1 cellular context compared by ENCODE assay signal in the genomic region with DNA sequence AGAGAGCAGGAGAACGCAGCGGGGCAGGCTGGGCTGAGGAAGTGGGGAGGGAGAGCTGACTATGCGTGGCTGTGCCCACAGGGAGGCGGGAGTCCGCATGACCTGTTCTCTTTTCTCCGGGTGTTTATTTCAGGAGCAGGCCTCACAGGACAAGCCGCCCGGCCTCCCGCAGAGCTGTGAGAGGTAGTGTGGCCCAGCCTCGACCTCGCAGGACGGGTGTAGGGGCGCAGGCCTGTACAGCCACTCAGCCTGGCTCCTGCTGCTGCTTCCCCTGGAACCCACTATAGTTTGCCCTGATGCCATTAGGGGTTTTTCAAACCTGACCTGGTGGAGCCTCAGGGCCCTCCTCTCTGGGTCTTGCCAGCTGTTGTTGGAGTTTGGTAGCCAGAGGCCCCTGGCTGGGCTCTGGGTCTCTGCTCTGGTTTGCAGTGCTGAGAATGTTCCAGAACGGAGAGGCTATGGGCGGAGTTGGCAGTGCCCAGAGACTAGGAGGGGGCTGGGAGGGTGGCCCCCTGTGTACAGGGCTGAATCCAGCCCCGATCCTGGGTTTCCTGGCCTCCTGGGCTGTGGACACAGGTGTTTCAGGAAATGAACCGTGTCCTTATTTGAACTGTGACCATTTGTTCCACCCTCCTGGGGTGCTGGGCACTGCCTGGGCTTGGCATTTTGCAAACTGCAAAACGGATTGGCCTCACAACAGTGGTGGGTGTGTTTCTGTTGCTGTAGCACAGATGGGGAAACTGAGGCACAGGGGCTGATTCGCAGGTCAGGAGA.
TF ChIP-seq lines count a peak whose summit lies in the region.

No MANE protein-coding gene starts in this region.

TF ChIP-seq in HepG2, 621 proteins besides CTCF, POLR2A, EP300 and RAD21:
- TF ChIP-seq, protein P1, sequence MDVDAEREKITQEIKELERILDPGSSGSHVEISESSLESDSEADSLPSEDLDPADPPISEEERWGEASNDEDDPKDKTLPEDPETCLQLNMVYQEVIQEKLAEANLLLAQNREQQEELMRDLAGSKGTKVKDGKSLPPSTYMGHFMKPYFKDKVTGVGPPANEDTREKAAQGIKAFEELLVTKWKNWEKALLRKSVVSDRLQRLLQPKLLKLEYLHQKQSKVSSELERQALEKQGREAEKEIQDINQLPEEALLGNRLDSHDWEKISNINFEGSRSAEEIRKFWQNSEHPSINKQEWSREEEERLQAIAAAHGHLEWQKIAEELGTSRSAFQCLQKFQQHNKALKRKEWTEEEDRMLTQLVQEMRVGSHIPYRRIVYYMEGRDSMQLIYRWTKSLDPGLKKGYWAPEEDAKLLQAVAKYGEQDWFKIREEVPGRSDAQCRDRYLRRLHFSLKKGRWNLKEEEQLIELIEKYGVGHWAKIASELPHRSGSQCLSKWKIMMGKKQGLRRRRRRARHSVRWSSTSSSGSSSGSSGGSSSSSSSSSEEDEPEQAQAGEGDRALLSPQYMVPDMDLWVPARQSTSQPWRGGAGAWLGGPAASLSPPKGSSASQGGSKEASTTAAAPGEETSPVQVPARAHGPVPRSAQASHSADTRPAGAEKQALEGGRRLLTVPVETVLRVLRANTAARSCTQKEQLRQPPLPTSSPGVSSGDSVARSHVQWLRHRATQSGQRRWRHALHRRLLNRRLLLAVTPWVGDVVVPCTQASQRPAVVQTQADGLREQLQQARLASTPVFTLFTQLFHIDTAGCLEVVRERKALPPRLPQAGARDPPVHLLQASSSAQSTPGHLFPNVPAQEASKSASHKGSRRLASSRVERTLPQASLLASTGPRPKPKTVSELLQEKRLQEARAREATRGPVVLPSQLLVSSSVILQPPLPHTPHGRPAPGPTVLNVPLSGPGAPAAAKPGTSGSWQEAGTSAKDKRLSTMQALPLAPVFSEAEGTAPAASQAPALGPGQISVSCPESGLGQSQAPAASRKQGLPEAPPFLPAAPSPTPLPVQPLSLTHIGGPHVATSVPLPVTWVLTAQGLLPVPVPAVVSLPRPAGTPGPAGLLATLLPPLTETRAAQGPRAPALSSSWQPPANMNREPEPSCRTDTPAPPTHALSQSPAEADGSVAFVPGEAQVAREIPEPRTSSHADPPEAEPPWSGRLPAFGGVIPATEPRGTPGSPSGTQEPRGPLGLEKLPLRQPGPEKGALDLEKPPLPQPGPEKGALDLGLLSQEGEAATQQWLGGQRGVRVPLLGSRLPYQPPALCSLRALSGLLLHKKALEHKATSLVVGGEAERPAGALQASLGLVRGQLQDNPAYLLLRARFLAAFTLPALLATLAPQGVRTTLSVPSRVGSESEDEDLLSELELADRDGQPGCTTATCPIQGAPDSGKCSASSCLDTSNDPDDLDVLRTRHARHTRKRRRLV (CRISPR knock-in tag; IDR thresholded peaks at IDR 0.05), result no peak
- TF ChIP-seq ZNF30 (CRISPR knock-in tag; IDR thresholded peaks at IDR 0.05), result no peak
